34 cellular contexts compared by ENCODE assay signal in genomic region chr2:235127909-235128308, GRCh38.
"Had no signal": no experiment of that assay in that cellular context is flagged by ENCODE, and none has a peak within 500 bp of the region (broad histone marks: within the 10 kb centered on the region; RNA-seq: fewer than 3 reads in every experiment).

No MANE protein-coding gene starts in this region.

- H3K4me3 ChIP-seq: breast epithelium, cardiac muscle cell, coronary artery, dorsolateral prefrontal cortex, gastrocnemius medialis, heart right ventricle, hepatocyte had no signal

- H3K9me3 ChIP-seq: breast epithelium, gastrocnemius medialis, heart right ventricle had no signal

- H3K4me1 ChIP-seq: breast epithelium, foreskin keratinocyte, gastrocnemius medialis, heart right ventricle had no signal

- DNase-seq: activated B cell treated with CpG ODN at 0.5 μM for 24 hours; activated CD4-positive, alpha-beta memory T cell treated with anti-CD3 and anti-CD28 coated beads, Interleukin-2, amount 10 ng/mL, durations not matched to agents 7 days and 5 days; activated CD4-positive, alpha-beta T cell treated with anti-CD3 and anti-CD28 coated beads, Interleukin-2, amount 10 ng/mL, durations not matched to agents 7 days and 5 days; activated CD4-positive, alpha-beta T cell treated with anti-CD3 and anti-CD28 coated beads, Interleukin-2, amount 50 U/mL, for 4 hours; activated CD8-positive, alpha-beta memory T cell treated with anti-CD3 and anti-CD28 coated beads, Interleukin-2, amount 50 U/mL, for 48 hours; activated effector memory CD4-positive, alpha-beta T cell treated with Interleukin-2 at 50 U/mL for 16 hours; activated gamma-delta T cell treated with Interleukin-2 at 50 U/mL for 16 hours; activated naive CD4-positive, alpha-beta T cell treated with anti-CD3 and anti-CD28 coated beads, Interleukin-2, amount 50 U/mL, for 16 hours; activated naive CD4-positive, alpha-beta T cell treated with Interleukin-2 at 50 U/mL for 16 hours; activated T-cell treated with anti-CD3 and anti-CD28 coated beads for 4 hours; activated T-cell treated with anti-CD3 and anti-CD28 coated beads, Interleukin-2, amount 50 U/mL, for 24 hours; activated T-cell treated with anti-CD3 and anti-CD28 coated beads, Interleukin-2, amount 50 U/mL, for 72 hours; amygdala; aorta; central memory CD4-positive, alpha-beta T cell; cerebellar nuclear complex; dorsolateral prefrontal cortex; effector memory CD4-positive, alpha-beta T cell; endodermal cell; foreskin keratinocyte; gastrocnemius medialis; glutamatergic neuron; heart right ventricle; T-helper 1 cell; T-helper 17 cell; T1000; WERI-Rb-1 had no signal

- ATAC-seq: activated CD4-positive, CD25-positive, alpha-beta regulatory T cell treated with anti-CD3 and anti-CD28 coated beads, Interleukin-2, amount 50 U/mL, for 24 hours; activated T-cell treated with anti-CD3 and anti-CD28 coated beads, Interleukin-2, amount 50 U/mL, for 72 hours; activated T-helper 17 cell treated with anti-CD3 and anti-CD28 coated beads, Interleukin-2, amount 50 U/mL, for 72 hours; esophagus mucosa; foreskin keratinocyte; gastrocnemius medialis; heart right ventricle; T-helper 17 cell had no signal

- H3K36me3 ChIP-seq: breast epithelium, cardiac muscle cell, gastrocnemius medialis, heart right ventricle, WERI-Rb-1 had no signal

- H3K27ac ChIP-seq: breast epithelium, cardiac muscle cell, coronary artery, dorsolateral prefrontal cortex, foreskin keratinocyte, gastrocnemius medialis, heart right ventricle, hepatocyte, WERI-Rb-1 had no signal
